Comparison of ENCODE assay signal across 9 cellular contexts in the genomic region with DNA sequence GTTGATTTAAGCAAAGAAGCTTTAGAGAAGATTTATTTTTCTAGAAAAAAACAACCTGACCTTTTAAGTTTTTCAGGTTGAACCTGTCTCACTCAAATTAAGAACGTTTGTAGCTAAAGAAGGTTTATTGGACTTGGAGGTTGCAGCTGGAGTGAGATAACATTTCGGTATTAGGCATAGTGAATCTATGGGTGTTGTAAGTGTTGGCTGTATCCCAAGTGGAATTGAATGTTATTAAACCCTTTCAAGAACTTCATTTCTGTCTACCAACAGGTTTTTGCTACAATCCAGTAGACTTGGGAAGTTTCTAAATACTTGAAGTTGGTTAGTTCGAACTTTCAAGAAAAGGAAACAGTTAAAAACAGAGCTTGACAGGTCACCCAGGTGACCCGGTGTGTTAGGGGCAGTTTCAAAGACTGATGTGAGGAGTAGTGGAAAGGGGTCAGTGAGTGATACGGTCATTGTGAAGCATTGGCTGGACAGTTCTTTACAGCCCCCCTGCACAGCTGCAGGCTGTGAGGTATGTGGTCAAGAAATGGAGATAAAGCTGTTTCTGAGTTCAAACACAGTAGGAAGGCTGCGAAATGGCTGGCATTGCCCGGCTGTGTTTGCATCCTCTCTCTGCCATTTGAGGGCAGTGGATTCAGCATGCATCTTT. TPM values are rescaled to one million over a fixed set of nuclear protein-coding genes. Genes with fewer than 3 reads are reported as not detected.
A peak's percentile ranks its signal among the peaks of the same experiment; 100 is the strongest.
DNase-seq lines count a peak whose midpoint lies in the region; ATAC-seq, FAIRE-seq and TF ChIP-seq lines count a peak whose summit lies in the region.
"Had no signal": no experiment of that assay in that cellular context is flagged by ENCODE, and none has a peak within 500 bp of the region (broad histone marks: within the 10 kb centered on the region; RNA-seq: fewer than 3 reads in every experiment).

No MANE protein-coding gene starts in this region.

- H3K4me3 Mint-ChIP-seq in progenitor cell of endocrine pancreas (ENCODE audit: low read depth): peak overlapping the region; percentile 96

- H3K27me3 ChIP-seq in GM06990 (replicated peaks; ENCODE audit: control insufficient read depth, insufficient read depth, low read length) (no peaks in the 10 kb centered on the region), OCI-LY3 (ENCODE audit: low read depth, low read length) (no peaks in the 10 kb centered on the region), small intestine (ENCODE audit: control insufficient read depth in 2 of 2, insufficient read depth in 2 of 2, low read length in 2 of 2) (no peaks in the 10 kb centered on the region)
- no peaks in the 10 kb centered on the region for H3K27me3 ChIP-seq in effector memory CD4-positive, alpha-beta T cell (replicated peaks; ENCODE audit: control insufficient read depth, insufficient read depth, low read length, poor library complexity, severe bottlenecking)

- peak overlapping the region; percentile 91 for H3K4me3 ChIP-seq in GM06990 (replicated peaks; ENCODE audit: low read depth, low read length)
- H3K4me3 ChIP-seq in OCI-LY3 (ENCODE audit: low read length): peak overlapping the region; percentile 77
- peak overlapping the region; percentile 13 for H3K4me3 ChIP-seq in effector memory CD4-positive, alpha-beta T cell (ENCODE audit: insufficient read depth, low read depth, low read length, poor library complexity, severe bottlenecking)
- H3K4me3 ChIP-seq in small intestine (ENCODE audit: low read depth in 1 of 2, low read length in 2 of 2): no peak overlapping the region

- no peaks in the 10 kb centered on the region for H3K9me3 Mint-ChIP-seq in progenitor cell of endocrine pancreas (ENCODE audit: low read depth)

- 39 to 59% (median 50%) methylated on average over 7 of the region's 7 CpGs for WGBS in small intestine, 3 donors

- peaks cover 4% of the 10 kb centered on the region for H3K36me3 Mint-ChIP-seq in progenitor cell of endocrine pancreas (ENCODE audit: insufficient read depth)

- H3K4me1 ChIP-seq in OCI-LY3 (ENCODE audit: low read length) (peaks cover 26% of the 10 kb centered on the region), small intestine (ENCODE audit: control insufficient read depth in 2 of 2, insufficient read depth in 1 of 2, low read depth in 1 of 2, low read length in 1 of 2) (no peaks in the 10 kb centered on the region)
- peaks cover 20% of the 10 kb centered on the region for H3K4me1 ChIP-seq in effector memory CD4-positive, alpha-beta T cell (ENCODE audit: control insufficient read depth, insufficient read depth, low read length, poor library complexity, severe bottlenecking)

- peaks cover 20% of the 10 kb centered on the region for H3K4me1 Mint-ChIP-seq in progenitor cell of endocrine pancreas (ENCODE audit: low read depth)

- peak overlapping the region; percentile 93 for H3K4me2 ChIP-seq in OCI-LY3 (ENCODE audit: low read length)

- H3K79me2 ChIP-seq in OCI-LY3 (ENCODE audit: low read length): peaks cover 22% of the 10 kb centered on the region

- H3K9ac ChIP-seq in OCI-LY3 (ENCODE audit: low read length): peak overlapping the region; percentile 85; the same call in 1 of the 2 replicates

- peaks cover 8% of the 10 kb centered on the region; the same call in 1 of the 2 replicates for H4K20me1 ChIP-seq in OCI-LY3 (ENCODE audit: insufficient read depth, low read length)

- ATAC-seq in HG02610 (IDR thresholded peaks at IDR 0.05; ENCODE audit: unreplicated experiment): no peak
- no peak for ATAC-seq in GM18517 (IDR thresholded peaks at IDR 0.05; ENCODE audit: unreplicated experiment)

- no peaks in the 10 kb centered on the region; the same call in 1 of the 2 replicates for H3K36me3 ChIP-seq in GM06990 (ENCODE audit: control insufficient read depth, insufficient read depth, low read length)
- peaks cover 16% of the 10 kb centered on the region for H3K36me3 ChIP-seq in OCI-LY3 (replicated peaks; ENCODE audit: low read depth, low read length)
- no peaks in the 10 kb centered on the region for H3K36me3 ChIP-seq in effector memory CD4-positive, alpha-beta T cell (ENCODE audit: control insufficient read depth, insufficient read depth, low read length)
- no peaks in the 10 kb centered on the region for H3K36me3 ChIP-seq in small intestine (ENCODE audit: control insufficient read depth in 2 of 2, insufficient read depth in 2 of 2, low read length in 2 of 2)

- no peaks in the 10 kb centered on the region for H3K27me3 Mint-ChIP-seq in progenitor cell of endocrine pancreas

- FAIRE-seq in small intestine (lab: Jason Lieb, UNC): no peak

- no peak overlapping the region for H2AFZ ChIP-seq in OCI-LY3 (ENCODE audit: low read depth, low read length)

- DNase-seq in GM06990 (ENCODE audit: extremely low read depth, insufficient read length): no peak
- no peak for DNase-seq in effector memory CD4-positive, alpha-beta T cell
- no peak for DNase-seq in progenitor cell of endocrine pancreas (ENCODE audit: low spot score, unreplicated experiment)
- DNase-seq in small intestine: no peak
- no peak for DNase-seq in Kasumi-1 (lab: John Stamatoyannopoulos, UW)
- DNase-seq: NCI-H1436 treated with DMSO at 0.1 percent for 48 hours had no signal

- TF ChIP-seq CTCF in GM06990 (IDR thresholded peaks at IDR 0.05; ENCODE audit: insufficient read depth, low read length, poor library complexity, severe bottlenecking) (no peak), OCI-LY3 (IDR thresholded peaks at IDR 0.05; ENCODE audit: low read depth, low read length) (no peak), progenitor cell of endocrine pancreas (IDR thresholded peaks at IDR 0.05; ENCODE audit: unreplicated experiment) (no peak)

- peak overlapping the region; percentile 61 for H3K27ac Mint-ChIP-seq in progenitor cell of endocrine pancreas

- H3K9me3 ChIP-seq in OCI-LY3 (ENCODE audit: insufficient read depth, low read length) (no peaks in the 10 kb centered on the region), small intestine (ENCODE audit: control insufficient read depth, low read depth) (no peaks in the 10 kb centered on the region)
- no peaks in the 10 kb centered on the region for H3K9me3 ChIP-seq in effector memory CD4-positive, alpha-beta T cell (ENCODE audit: control insufficient read depth, low read length)

- H3K27ac ChIP-seq in OCI-LY3 (ENCODE audit: low read length) (no peak overlapping the region), small intestine (ENCODE audit: low read depth in 1 of 2, low read length in 1 of 2) (peak overlapping the region in 1 of 2 donors; percentile 17)
- H3K27ac ChIP-seq in effector memory CD4-positive, alpha-beta T cell (ENCODE audit: insufficient read depth, low read length, poor library complexity, severe bottlenecking): peak overlapping the region; percentile 35

RNA-seq across cellular contexts. Expression of gene TBCC, which starts 2.5 kb away (rescaled TPM):
- total RNA-seq in progenitor cell of endocrine pancreas: 26.8 and 28.4 TPM in 2 replicates
- 10 to 100 TPM; 23.8 to 30.0 (median 25.7) TPM for polyA plus RNA-seq in small intestine

RNA-seq across cellular contexts. Expression of gene PRPH2, which starts 26.0 kb away (rescaled TPM):
- 0.13 TPM in 1 of 2 replicates, not detected in the other for total RNA-seq in progenitor cell of endocrine pancreas
- polyA plus RNA-seq in small intestine: under 1 TPM in 1 of 3 donors, not detected in 2; 0.92 TPM

RNA-seq across cellular contexts. Expression of gene BICRAL, which starts 33.5 kb away (rescaled TPM):
- 13.2 and 14.4 TPM in 2 replicates for total RNA-seq in progenitor cell of endocrine pancreas
- 1 to 10 TPM; 3.2 to 5.1 (median 4.2) TPM for polyA plus RNA-seq in small intestine

Comparison
In these comparisons a context has a peak if more than half of its experiments do, and no peak if none do; other contexts are left out.
1. H3K4me3 ChIP-seq: peak in GM06990 (single experiment), OCI-LY3 (single experiment) and effector memory CD4-positive, alpha-beta T cell (single experiment); none in small intestine (0 of 2).